In the genomic region with DNA sequence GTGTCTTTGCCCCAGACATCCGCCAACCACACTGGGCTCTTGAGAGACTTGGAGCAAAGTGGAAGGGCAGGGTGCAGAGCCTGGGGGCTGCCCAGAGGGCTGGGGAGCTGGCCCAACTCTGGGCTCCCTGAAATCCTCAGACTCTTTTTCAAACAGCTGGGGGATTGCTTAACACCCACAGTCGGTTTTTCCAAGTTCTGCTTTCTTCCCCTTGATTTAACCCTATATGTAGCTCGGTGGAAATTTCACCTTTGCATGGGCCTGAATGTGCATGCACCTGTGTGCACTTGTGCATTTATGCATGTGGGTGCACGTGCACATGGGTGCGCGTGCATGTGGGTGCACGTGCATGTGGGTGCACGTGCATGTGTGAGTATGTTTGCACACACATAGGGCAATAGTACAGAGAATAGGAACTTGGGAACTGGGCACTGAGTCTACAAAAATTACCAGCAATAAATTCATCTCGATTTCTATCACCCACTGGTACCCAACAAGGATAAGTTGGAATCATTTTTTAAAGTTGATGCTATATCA, we compare ENCODE assay signal across 2 cellular contexts.
A peak's percentile ranks its signal among the peaks of the same experiment; 100 is the strongest.
TF ChIP-seq lines count a peak whose summit lies in the region.

No MANE protein-coding gene starts in this region.

TF ChIP-seq in HepG2, 621 proteins besides CTCF, POLR2A, EP300 and RAD21:
- TF ChIP-seq ZBTB1 (CRISPR knock-in tag; IDR thresholded peaks at IDR 0.05; ENCODE audit: borderline replicate concordance) (no peak), ZNF883 (CRISPR knock-in tag; IDR thresholded peaks at IDR 0.05; ENCODE audit: not compliant biosample characterization) (no peak), ELF1 (CRISPR knock-in tag; IDR thresholded peaks at IDR 0.05) (no peak)
- TF ChIP-seq, protein P1, sequence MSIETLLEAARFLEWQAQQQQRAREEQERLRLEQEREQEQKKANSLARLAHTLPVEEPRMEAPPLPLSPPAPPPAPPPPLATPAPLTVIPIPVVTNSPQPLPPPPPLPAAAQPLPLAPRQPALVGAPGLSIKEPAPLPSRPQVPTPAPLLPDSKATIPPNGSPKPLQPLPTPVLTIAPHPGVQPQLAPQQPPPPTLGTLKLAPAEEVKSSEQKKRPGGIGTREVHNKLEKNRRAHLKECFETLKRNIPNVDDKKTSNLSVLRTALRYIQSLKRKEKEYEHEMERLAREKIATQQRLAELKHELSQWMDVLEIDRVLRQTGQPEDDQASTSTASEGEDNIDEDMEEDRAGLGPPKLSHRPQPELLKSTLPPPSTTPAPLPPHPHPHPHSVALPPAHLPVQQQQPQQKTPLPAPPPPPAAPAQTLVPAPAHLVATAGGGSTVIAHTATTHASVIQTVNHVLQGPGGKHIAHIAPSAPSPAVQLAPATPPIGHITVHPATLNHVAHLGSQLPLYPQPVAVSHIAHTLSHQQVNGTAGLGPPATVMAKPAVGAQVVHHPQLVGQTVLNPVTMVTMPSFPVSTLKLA (IDR thresholded peaks at IDR 0.05): peak; percentile 90

TF ChIP-seq in K562, 482 proteins besides CTCF, POLR2A, EP300 and RAD21:
- TF ChIP-seq BHLHE40 (IDR thresholded peaks at IDR 0.05; ENCODE audit: low read length) (peak; percentile 77), ZNF217 (CRISPR knock-in tag; IDR thresholded peaks at IDR 0.05) (no peak)
